ENCODE assay signal across 18 cellular contexts in genomic region chrX:16745659-16746058, GRCh38. TPM values are rescaled to one million over a fixed set of nuclear protein-coding genes. Genes with fewer than 3 reads are reported as not detected.
A peak's percentile ranks its signal among the peaks of the same experiment; 100 is the strongest.
DNase-seq lines count a peak whose midpoint lies in the region; ATAC-seq and TF ChIP-seq lines count a peak whose summit lies in the region.
"Had no signal": no experiment of that assay in that cellular context is flagged by ENCODE, and none has a peak within 500 bp of the region (broad histone marks: within the 10 kb centered on the region; RNA-seq: fewer than 3 reads in every experiment).

No MANE protein-coding gene starts in this region.

- no peak overlapping the region for H3K4me3 Mint-ChIP-seq in type B pancreatic cell
- H3K4me3 Mint-ChIP-seq: B cell, H9 had no signal

- no peak overlapping the region for H3K4me3 ChIP-seq in right atrium auricular region

- intact Hi-C loops in left ventricle myocardium superior (cut with micrococcal nuclease), result no loop called here

- no peaks in the 10 kb centered on the region for H3K27me3 Mint-ChIP-seq in type B pancreatic cell
- H3K27me3 Mint-ChIP-seq: B cell had no signal

- no peaks in the 10 kb centered on the region for H3K4me1 Mint-ChIP-seq in type B pancreatic cell (ENCODE audit: unreplicated experiment)
- H3K4me1 Mint-ChIP-seq: B cell, H9 had no signal

- no peaks in the 10 kb centered on the region for H3K27me3 ChIP-seq in right atrium auricular region

- H3K36me3 Mint-ChIP-seq in type B pancreatic cell, result peaks cover 31% of the 10 kb centered on the region

- H3K27ac Mint-ChIP-seq in type B pancreatic cell, result peak overlapping the region; percentile 11
- H3K27ac Mint-ChIP-seq: B cell had no signal

- peak; percentile 0 for DNase-seq in NCI-H187 treated with DMSO at 0.1 percent for 48 hours (lab: John Stamatoyannopoulos, UW)
- DNase-seq in NCI-H187 (lab: John Stamatoyannopoulos, UW), result no peak
- no peak for DNase-seq in left ventricle myocardium superior
- DNase-seq in right atrium auricular region (ENCODE audit: low spot score), result no peak
- DNase-seq in left lobe of liver (ENCODE audit: low spot score), result peak; percentile 45
- DNase-seq in type B pancreatic cell (ENCODE audit: extremely low spot score, unreplicated experiment), result no peak
- DNase-seq in NCI-H1048 (lab: John Stamatoyannopoulos, UW), result no peak
- no peak for DNase-seq in SHP77 treated with DMSO at 0.1 percent for 48 hours (lab: John Stamatoyannopoulos, UW)
- DNase-seq: DMS 273 treated with DMSO at 0.1 percent for 48 hours, GDM1, H9, NCI-H1694, NCI-H2171, NCI-H446 treated with DMSO at 0.1 percent for 48 hours, NCI-H69, OCI-M1 had no signal

- H3K27ac ChIP-seq in right atrium auricular region, result no peak overlapping the region
- H3K27ac ChIP-seq: KMS-11 had no signal

- ATAC-seq in left ventricle myocardium superior (peak; percentile 50), left lobe of liver (peak; percentile 67)

- H3K9me3 ChIP-seq in right atrium auricular region, result no peaks in the 10 kb centered on the region

- H3K36me3 ChIP-seq in right atrium auricular region, result peaks cover 73% of the 10 kb centered on the region

- TF ChIP-seq CTCF in right atrium auricular region (IDR thresholded peaks at IDR 0.05) (no peak), type B pancreatic cell (conservative IDR thresholded peaks at IDR 0.05) (no peak)

- H3K9me3 Mint-ChIP-seq in type B pancreatic cell, result no peaks in the 10 kb centered on the region
- H3K9me3 Mint-ChIP-seq: H9 had no signal

- no peaks in the 10 kb centered on the region for H3K4me1 ChIP-seq in right atrium auricular region

RNA-seq across cellular contexts. Expression of gene SYAP1, which starts 26.2 kb away (rescaled TPM):
- total RNA-seq in left ventricle myocardium superior (17.5 TPM), right atrium auricular region (10 to 100 TPM; 16.9 to 17.6 TPM), left lobe of liver (26.6 TPM), type B pancreatic cell (ENCODE audit: low replicate concordance) (46.9 and 48.4 TPM in 2 replicates)

RNA-seq across cellular contexts. Expression of gene CTPS2, which starts 33.2 kb away (rescaled TPM):
- total RNA-seq in left ventricle myocardium superior (5.7 TPM), right atrium auricular region (1 to 10 TPM; 4.4 to 4.8 TPM), left lobe of liver (7.8 TPM), type B pancreatic cell (ENCODE audit: low replicate concordance) (46.7 and 59.0 TPM in 2 replicates)

RNA-seq across cellular contexts. Expression of gene TXLNG, which starts 40.6 kb away (rescaled TPM):
- total RNA-seq in left ventricle myocardium superior (6.0 TPM), right atrium auricular region (10 to 100 TPM in 1 of 2 donors, 1 to 10 TPM in 1; 6.2 to 10.1 TPM), left lobe of liver (5.1 TPM), type B pancreatic cell (ENCODE audit: low replicate concordance) (24.5 and 27.3 TPM in 2 replicates)

Comparison
In these comparisons a context has a peak if more than half of its experiments do, and no peak if none do; other contexts are left out.
1. DNase-seq: peak in NCI-H187 treated with DMSO at 0.1 percent for 48 hours (single experiment) and left lobe of liver (single experiment); none in NCI-H187 (0 of 2), left ventricle myocardium superior (single experiment), right atrium auricular region (single experiment), type B pancreatic cell (single experiment), NCI-H1048 (single experiment) and SHP77 treated with DMSO at 0.1 percent for 48 hours (single experiment).